Comparison of ENCODE assay signal across 8 cellular contexts in the genomic region with DNA sequence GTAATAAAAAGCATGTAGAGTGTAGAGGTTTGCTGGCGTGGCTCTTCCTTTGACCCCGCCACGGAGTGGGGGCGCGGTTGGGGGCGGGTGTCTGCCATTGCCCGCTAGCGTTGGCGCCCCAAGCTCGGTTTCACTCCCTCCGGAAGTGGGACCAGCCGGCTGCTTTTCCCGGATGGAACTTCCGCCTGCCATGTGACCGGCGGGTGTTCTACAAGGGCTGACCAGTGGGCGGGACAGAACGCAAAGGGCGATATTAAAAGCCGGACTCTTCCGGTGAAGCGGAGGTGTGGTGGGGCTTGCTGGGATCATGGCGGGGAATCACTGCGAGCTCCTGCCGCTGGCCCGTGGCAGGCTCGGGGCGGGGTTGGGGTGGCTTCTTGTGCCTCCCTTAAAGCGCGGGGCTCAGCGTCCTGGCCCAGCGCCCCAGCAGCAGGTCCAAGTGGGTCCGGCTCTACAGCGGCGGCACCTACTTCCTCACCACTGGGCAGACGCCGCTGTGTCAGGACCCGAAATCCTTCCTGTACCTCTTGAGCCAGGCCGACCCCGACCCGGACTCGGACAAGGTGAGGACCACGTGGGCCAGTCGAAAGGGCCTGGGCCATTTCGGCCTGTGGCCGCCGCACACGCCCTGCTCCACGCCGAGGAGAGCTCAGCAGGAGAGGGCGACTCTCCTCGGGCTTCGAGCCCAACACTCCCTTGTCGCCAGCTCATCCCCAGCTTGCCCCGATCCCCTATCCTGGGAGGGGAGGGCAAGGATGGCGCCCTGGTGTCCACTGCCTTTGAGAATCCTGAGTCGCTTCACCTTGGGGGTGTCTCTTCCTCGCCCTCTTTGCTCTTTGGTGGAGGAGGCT.
A peak's percentile ranks its signal among the peaks of the same experiment; 100 is the strongest.
DNase-seq lines count a peak whose midpoint lies in the region; ATAC-seq lines count a peak whose summit lies in the region.

No MANE protein-coding gene starts in this region.

- no peak overlapping the region for H4K8ac ChIP-seq in mesendoderm (ENCODE audit: low read depth, low read length)

- peak overlapping the region; percentile 38 for H3K4me2 ChIP-seq in mesendoderm (ENCODE audit: low read length)

- no peaks in the 10 kb centered on the region for H3K79me1 ChIP-seq in mesendoderm (ENCODE audit: low read length)

- H3K4ac ChIP-seq in mesendoderm (ENCODE audit: low read depth, low read length), result peak overlapping the region; percentile 28

- peak overlapping the region; percentile 97 to 99 (median 97) for H3K4me3 Mint-ChIP-seq in CD4-positive, CD25-positive, alpha-beta regulatory T cell
- peak overlapping the region; percentile 87 for H3K4me3 Mint-ChIP-seq in activated CD8-positive, alpha-beta memory T cell treated with anti-CD3 and anti-CD28 coated beads, Interleukin-2, amount 10 ng/mL, durations not matched to agents 7 days and 5 days

- DNase-seq in CD4-positive, CD25-positive, alpha-beta regulatory T cell, result peak; percentile 46 to 84 (median 60)
- peak; percentile 95 for DNase-seq in HT1080 (ENCODE audit: low read depth)
- peak; percentile 96 for DNase-seq in NOMO-1 treated with DMSO at 0.1 percent for 48 hours (lab: John Stamatoyannopoulos, UW; ENCODE audit: unreplicated experiment)
- peak; percentile 90 for DNase-seq in activated CD8-positive, alpha-beta memory T cell treated with anti-CD3 and anti-CD28 coated beads, Interleukin-2, amount 10 ng/mL, durations not matched to agents 7 days and 5 days
- peak; percentile 98 for DNase-seq in mesendoderm
- peak; percentile 66 for DNase-seq in stimulated activated CD8-positive, alpha-beta memory T cell treated with anti-CD3 and anti-CD28 coated beads, Interleukin-12 subunit alpha, Interleukin-12 subunit beta, amount 100 ng/mL, for 24 hours (ENCODE audit: extremely low read depth)

- no peaks in the 10 kb centered on the region for H3K9me3 Mint-ChIP-seq in CD4-positive, CD25-positive, alpha-beta regulatory T cell
- no peaks in the 10 kb centered on the region for H3K9me3 Mint-ChIP-seq in activated CD8-positive, alpha-beta memory T cell treated with anti-CD3 and anti-CD28 coated beads, Interleukin-2, amount 10 ng/mL, durations not matched to agents 7 days and 5 days (ENCODE audit: low read depth)

- H3K9me3 ChIP-seq in CD4-positive, CD25-positive, alpha-beta regulatory T cell (ENCODE audit: control insufficient read depth in 2 of 2, low read length in 2 of 2), result no peaks in the 10 kb centered on the region
- H3K9me3 ChIP-seq in endocrine pancreas (ENCODE audit: control insufficient read depth, low read length), result no peaks in the 10 kb centered on the region

- H2BK15ac ChIP-seq in mesendoderm (replicated peaks; ENCODE audit: low read depth), result no peak overlapping the region

- ATAC-seq in CD4-positive, CD25-positive, alpha-beta regulatory T cell (ENCODE audit: low read depth in 2 of 2), result peak; percentile 67 to 74
- peak; percentile 65 for ATAC-seq in GM19463 (IDR thresholded peaks at IDR 0.05; ENCODE audit: unreplicated experiment)
- ATAC-seq in activated CD8-positive, alpha-beta memory T cell treated with anti-CD3 and anti-CD28 coated beads, Interleukin-2, amount 10 ng/mL, durations not matched to agents 7 days and 5 days, result peak; percentile 74

- no peaks in the 10 kb centered on the region for H3K36me3 Mint-ChIP-seq in CD4-positive, CD25-positive, alpha-beta regulatory T cell
- no peaks in the 10 kb centered on the region for H3K36me3 Mint-ChIP-seq in activated CD8-positive, alpha-beta memory T cell treated with anti-CD3 and anti-CD28 coated beads, Interleukin-2, amount 10 ng/mL, durations not matched to agents 7 days and 5 days

- no peak overlapping the region for H3K23ac ChIP-seq in mesendoderm (ENCODE audit: low read length)

- H3K18ac ChIP-seq in mesendoderm (ENCODE audit: low read length), result no peak overlapping the region

- CTCF ChIA-PET in activated CD8-positive, alpha-beta memory T cell treated with anti-CD3 and anti-CD28 coated beads, Interleukin-2, amount 10 ng/mL, durations not matched to agents 7 days and 5 days (lab: Charles Lee), result interaction anchor here (0.6 kb wide), 1 partner anchor 14 kb away, joined by 3 read pairs; no protein-coding TSS in a partner anchor

- peak overlapping the region; percentile 50 for H3K9ac ChIP-seq in endocrine pancreas (ENCODE audit: control insufficient read depth, insufficient read depth, low read length)
- H3K9ac ChIP-seq in mesendoderm (ENCODE audit: low read length), result peak overlapping the region; percentile 93

- no peak overlapping the region for H2BK5ac ChIP-seq in mesendoderm (ENCODE audit: low read length)

- no peaks in the 10 kb centered on the region for H3K27me3 Mint-ChIP-seq in CD4-positive, CD25-positive, alpha-beta regulatory T cell
- no peaks in the 10 kb centered on the region for H3K27me3 Mint-ChIP-seq in activated CD8-positive, alpha-beta memory T cell treated with anti-CD3 and anti-CD28 coated beads, Interleukin-2, amount 10 ng/mL, durations not matched to agents 7 days and 5 days

- peak overlapping the region; percentile 98 for H3K56ac ChIP-seq in mesendoderm (ENCODE audit: low read length)

- peaks cover 3% of the 10 kb centered on the region for H3K4me1 ChIP-seq in CD4-positive, CD25-positive, alpha-beta regulatory T cell (ENCODE audit: control insufficient read depth, insufficient read depth, low read length, poor library complexity, severe bottlenecking)
- H3K4me1 ChIP-seq in endocrine pancreas (ENCODE audit: control insufficient read depth, insufficient read depth, low read length) (no peaks in the 10 kb centered on the region), mesendoderm (ENCODE audit: control insufficient read depth, low read depth, low read length) (no peaks in the 10 kb centered on the region)

- peaks cover 16% of the 10 kb centered on the region for H3K79me2 ChIP-seq in mesendoderm (ENCODE audit: control insufficient read depth, insufficient read depth, low read length)

- no CpG with 5 or more reads among the region's 58 CpGs for WGBS in mesendoderm (ENCODE audit: extremely low coverage, insufficient coverage, low lambda C conversion rate)

- H2BK120ac ChIP-seq in mesendoderm (ENCODE audit: low read depth, low read length), result no peak overlapping the region

- peak overlapping the region; percentile 73 for H3K4me3 ChIP-seq in CD4-positive, CD25-positive, alpha-beta regulatory T cell (ENCODE audit: low read depth, low read length)
- H3K4me3 ChIP-seq in endocrine pancreas (ENCODE audit: control insufficient read depth, insufficient read depth, low read length) (peak overlapping the region; percentile 56), mesendoderm (ENCODE audit: low read length) (peak overlapping the region; percentile 85)

- H3K36me3 ChIP-seq in CD4-positive, CD25-positive, alpha-beta regulatory T cell (ENCODE audit: control insufficient read depth, insufficient read depth, low read length), result peaks cover 7% of the 10 kb centered on the region
- peaks cover 4% of the 10 kb centered on the region for H3K36me3 ChIP-seq in endocrine pancreas (ENCODE audit: control insufficient read depth, insufficient read depth, low read length)
- H3K36me3 ChIP-seq in mesendoderm (ENCODE audit: control insufficient read depth, insufficient read depth, low read length), result no peaks in the 10 kb centered on the region

- H2AK5ac ChIP-seq in mesendoderm (ENCODE audit: low read length), result no peak overlapping the region

- H3K4me1 Mint-ChIP-seq in CD4-positive, CD25-positive, alpha-beta regulatory T cell, result peaks cover 0 to 33% (median 10%) of the 10 kb centered on the region in 4 donors
- H3K4me1 Mint-ChIP-seq in activated CD8-positive, alpha-beta memory T cell treated with anti-CD3 and anti-CD28 coated beads, Interleukin-2, amount 10 ng/mL, durations not matched to agents 7 days and 5 days, result peaks cover 22% of the 10 kb centered on the region

- H4K5ac ChIP-seq in mesendoderm (ENCODE audit: low read length), result no peak overlapping the region

- peak overlapping the region; percentile 60 for H3K27ac ChIP-seq in CD4-positive, CD25-positive, alpha-beta regulatory T cell (ENCODE audit: insufficient read depth, low read length, poor library complexity, severe bottlenecking)
- H3K27ac ChIP-seq in mesendoderm (ENCODE audit: low read depth, low read length), result peak overlapping the region; percentile 53

- peak overlapping the region; percentile 96 to 98 (median 97) for H3K27ac Mint-ChIP-seq in CD4-positive, CD25-positive, alpha-beta regulatory T cell
- H3K27ac Mint-ChIP-seq in activated CD8-positive, alpha-beta memory T cell treated with anti-CD3 and anti-CD28 coated beads, Interleukin-2, amount 10 ng/mL, durations not matched to agents 7 days and 5 days, result peak overlapping the region; percentile 88

- no peaks in the 10 kb centered on the region for H3K27me3 ChIP-seq in CD4-positive, CD25-positive, alpha-beta regulatory T cell (ENCODE audit: control insufficient read depth, insufficient read depth, low read length)
- H3K27me3 ChIP-seq in endocrine pancreas (ENCODE audit: control insufficient read depth, insufficient read depth, low read length) (no peaks in the 10 kb centered on the region), mesendoderm (ENCODE audit: insufficient read depth, low read length, poor library complexity) (no peaks in the 10 kb centered on the region)

Comparison
In these comparisons a context has a peak if more than half of its experiments do, and no peak if none do; other contexts are left out.
1. Peak in every context shown above with its lines: DNase-seq, ATAC-seq, H3K4me3 ChIP-seq and H3K27ac ChIP-seq.